Comparison of ENCODE assay signal across 20 cellular contexts in genomic region chr6:29736563-29736962, GRCh38. TPM values are rescaled to one million over a fixed set of nuclear protein-coding genes. Genes with fewer than 3 reads are reported as not detected.
DNase-seq lines count a peak whose midpoint lies in the region; ATAC-seq and TF ChIP-seq lines count a peak whose summit lies in the region.
"Had no signal": no experiment of that assay in that cellular context is flagged by ENCODE, and none has a peak within 500 bp of the region (broad histone marks: within the 10 kb centered on the region; RNA-seq: fewer than 3 reads in every experiment).

No MANE protein-coding gene starts in this region.

- H3K36me3 ChIP-seq in heart right ventricle = peaks cover 0 to 13% (median 0%) of the 10 kb centered on the region in 9 donors

- DNase-seq in activated CD8-positive, alpha-beta memory T cell treated with anti-CD3 and anti-CD28 coated beads, Interleukin-2, amount 10 ng/mL, durations not matched to agents 7 days and 5 days = peak; percentile 29
- no peak for DNase-seq in activated CD8-positive, alpha-beta memory T cell treated with anti-CD3 and anti-CD28 coated beads, Interleukin-2, amount 50 U/mL, for 48 hours
- DNase-seq in Right ventricle myocardium superior = no peak
- DNase-seq in cardiac septum (ENCODE audit: low spot score) = no peak
- DNase-seq in heart right ventricle = no peak
- DNase-seq in left ventricle myocardium superior = no peak
- DNase-seq: AML-193; Caco-2; Calu3; CD4-positive, alpha-beta T cell; CD8-positive, alpha-beta T cell; DMS79 treated with DMSO at 0.1 percent for 48 hours; GF-D8 had no signal

- intact Hi-C loops in Right ventricle myocardium superior (cut with DNase I) = no loop called here
- intact Hi-C loops in cardiac septum (cut with DNase I) = no loop called here
- intact Hi-C loops in heart right ventricle (cut with DNase I) = loop anchor here in 5 of 10 donors (5.0 to 10.0 kb wide), 3 partner anchors 56 to 101 kb away; no protein-coding TSS in a partner anchor
- intact Hi-C loops in left ventricle myocardium superior (cut with micrococcal nuclease) = no loop called here

- peaks cover 0 to 7% (median 0%) of the 10 kb centered on the region in 11 donors for H3K9me3 ChIP-seq in heart right ventricle
- H3K9me3 ChIP-seq: A549, Caco-2 had no signal

- WGBS in heart right ventricle, 2 donors = 24 to 46% methylated on average over 2 of the region's 2 CpGs

- CTCF ChIA-PET in activated CD8-positive, alpha-beta memory T cell treated with anti-CD3 and anti-CD28 coated beads, Interleukin-2, amount 10 ng/mL, durations not matched to agents 7 days and 5 days (lab: Charles Lee) = interaction anchor here (0.8 to 8.4 kb wide), 10 partner anchors 9 to 99 kb away, joined by 3 to 89 read pairs (median 6); no protein-coding TSS in a partner anchor

- TF ChIP-seq CTCF in heart right ventricle (IDR thresholded peaks at IDR 0.05) = no peak

- H3K27ac ChIP-seq in heart right ventricle = no peak overlapping the region
- H3K27ac ChIP-seq: 22Rv1; A549; BLaER1 treated with 17β-estradiol and CSF1 and Interleukin-3, amounts not matched to agents 10 nM and 100 nM; C4-2B had no signal

- H3K9me3 Mint-ChIP-seq in activated CD8-positive, alpha-beta memory T cell treated with anti-CD3 and anti-CD28 coated beads, Interleukin-2, amount 10 ng/mL, durations not matched to agents 7 days and 5 days (ENCODE audit: low read depth) = no peaks in the 10 kb centered on the region
- H3K9me3 Mint-ChIP-seq: CD4-positive, alpha-beta T cell; CD8-positive, alpha-beta T cell had no signal

- no peak overlapping the region for H3K4me3 Mint-ChIP-seq in activated CD8-positive, alpha-beta memory T cell treated with anti-CD3 and anti-CD28 coated beads, Interleukin-2, amount 10 ng/mL, durations not matched to agents 7 days and 5 days
- H3K4me3 Mint-ChIP-seq: B cell; CD4-positive, alpha-beta T cell; CD8-positive, alpha-beta T cell had no signal

- ATAC-seq in activated CD8-positive, alpha-beta memory T cell treated with anti-CD3 and anti-CD28 coated beads, Interleukin-2, amount 10 ng/mL, durations not matched to agents 7 days and 5 days = no peak
- peak; percentile 81 for ATAC-seq in Right ventricle myocardium superior (ENCODE audit: poor library complexity)
- peak in 6 of 8 donors; percentile 66 to 84 (median 74) for ATAC-seq in heart right ventricle
- peak; percentile 86 for ATAC-seq in left ventricle myocardium superior
- ATAC-seq in HG02840 (IDR thresholded peaks at IDR 0.05; ENCODE audit: low FRiP score, unreplicated experiment) = no peak
- ATAC-seq: A549; CD8-positive, alpha-beta T cell had no signal

- H3K27ac Mint-ChIP-seq in activated CD8-positive, alpha-beta memory T cell treated with anti-CD3 and anti-CD28 coated beads, Interleukin-2, amount 10 ng/mL, durations not matched to agents 7 days and 5 days = no peak overlapping the region
- H3K27ac Mint-ChIP-seq: B cell; CD4-positive, alpha-beta T cell; CD8-positive, alpha-beta T cell had no signal

- H3K27me3 ChIP-seq in heart right ventricle = no peaks in the 10 kb centered on the region
- H3K27me3 ChIP-seq: BLaER1 treated with 17β-estradiol and CSF1 and Interleukin-3, amounts not matched to agents 10 nM and 100 nM had no signal

- H3K4me1 Mint-ChIP-seq in activated CD8-positive, alpha-beta memory T cell treated with anti-CD3 and anti-CD28 coated beads, Interleukin-2, amount 10 ng/mL, durations not matched to agents 7 days and 5 days = peaks cover 13% of the 10 kb centered on the region

- peaks cover 15% of the 10 kb centered on the region for H3K36me3 Mint-ChIP-seq in activated CD8-positive, alpha-beta memory T cell treated with anti-CD3 and anti-CD28 coated beads, Interleukin-2, amount 10 ng/mL, durations not matched to agents 7 days and 5 days

- no peaks in the 10 kb centered on the region for H3K27me3 Mint-ChIP-seq in activated CD8-positive, alpha-beta memory T cell treated with anti-CD3 and anti-CD28 coated beads, Interleukin-2, amount 10 ng/mL, durations not matched to agents 7 days and 5 days
- H3K27me3 Mint-ChIP-seq: B cell; CD4-positive, alpha-beta T cell had no signal

- peaks cover 0 to 21% (median 10%) of the 10 kb centered on the region in 9 donors for H3K4me1 ChIP-seq in heart right ventricle
- H3K4me1 ChIP-seq: A549, Caco-2 had no signal

- H3K4me3 ChIP-seq in heart right ventricle = no peak overlapping the region
- H3K4me3 ChIP-seq: A549; BLaER1 treated with 17β-estradiol and CSF1 and Interleukin-3, amounts not matched to agents 10 nM and 100 nM had no signal

RNA-seq across cellular contexts. Expression of gene HLA-F, which starts 13.3 kb away (rescaled TPM):
- 100 to 1,000 TPM; 300 to 444 TPM for total RNA-seq in activated CD8-positive, alpha-beta memory T cell treated with anti-CD3 and anti-CD28 coated beads, Interleukin-2, amount 10 ng/mL, durations not matched to agents 7 days and 5 days
- 27.2 TPM for total RNA-seq in Right ventricle myocardium superior
- total RNA-seq in cardiac septum = 40.4 TPM
- total RNA-seq in heart right ventricle = 100 to 1,000 TPM in 1 of 10 donors, 10 to 100 TPM in 9; 24.0 to 191 (median 31.6) TPM
- 100 to 1,000 TPM in 1 of 2 donors, 10 to 100 TPM in 1; 61.7 to 105 TPM for polyA plus RNA-seq in heart right ventricle
- 32.3 TPM for total RNA-seq in left ventricle myocardium superior

RNA-seq across cellular contexts. Expression of gene ZFP57, which starts 55.6 kb away (rescaled TPM):
- 10 to 100 TPM; 14.1 to 16.1 TPM for total RNA-seq in activated CD8-positive, alpha-beta memory T cell treated with anti-CD3 and anti-CD28 coated beads, Interleukin-2, amount 10 ng/mL, durations not matched to agents 7 days and 5 days
- total RNA-seq in Right ventricle myocardium superior (not detected), cardiac septum (not detected), heart right ventricle (10 to 100 TPM in 1 of 10 donors, 1 to 10 TPM in 2, under 1 TPM in 1, not detected in 6; 0.53 to 14.7 (median 6.0) TPM), left ventricle myocardium superior (not detected)
- polyA plus RNA-seq in heart right ventricle = under 1 TPM in 1 of 2 donors, not detected in 1; 0.06 TPM
- total RNA-seq: A172; Caco-2; CD4-positive, alpha-beta T cell; CD8-positive, alpha-beta T cell had no signal

Comparison
In these comparisons a context has a peak if more than half of its experiments do, and no peak if none do; other contexts are left out.
1. ATAC-seq: peak in Right ventricle myocardium superior (single experiment), heart right ventricle (6 of 8) and left ventricle myocardium superior (single experiment); none in activated CD8-positive, alpha-beta memory T cell treated with anti-CD3 and anti-CD28 coated beads, Interleukin-2, amount 10 ng/mL, durations not matched to agents 7 days and 5 days (single experiment) and HG02840 (single experiment).